8 cellular contexts compared by ENCODE assay signal in the genomic region with DNA sequence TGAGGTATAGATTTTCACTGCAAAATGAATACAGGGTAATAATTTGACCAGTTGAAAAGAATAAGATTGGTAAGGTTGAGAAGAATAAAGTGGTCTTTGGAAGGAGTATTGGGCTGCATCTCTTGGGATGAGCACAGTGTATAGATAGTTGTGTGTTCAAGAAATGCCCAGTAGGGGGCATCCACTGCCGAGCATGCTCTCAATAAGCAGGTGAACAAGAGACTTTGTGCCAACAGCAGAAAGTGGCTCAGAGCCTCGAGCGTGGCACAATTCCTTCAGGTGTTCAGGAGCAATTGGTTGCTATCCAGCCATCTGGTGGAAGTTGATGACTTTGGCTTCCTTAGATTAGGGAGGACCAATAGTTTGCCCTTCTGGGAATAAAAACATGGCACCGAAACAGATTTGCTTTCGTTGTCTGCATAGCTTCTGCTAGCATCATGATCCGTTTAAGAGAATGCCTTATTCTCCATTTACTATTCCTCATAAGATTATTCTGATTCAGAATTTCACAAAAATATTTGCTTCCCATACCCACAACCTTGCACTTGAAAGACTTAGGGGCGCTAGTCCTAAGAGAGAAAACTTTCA.
A peak's percentile ranks its signal among the peaks of the same experiment; 100 is the strongest.
DNase-seq lines count a peak whose midpoint lies in the region; ATAC-seq, FAIRE-seq and TF ChIP-seq lines count a peak whose summit lies in the region.

No MANE protein-coding gene starts in this region.

- no peak overlapping the region for H3K27ac Mint-ChIP-seq in central memory CD8-positive, alpha-beta T cell (ENCODE audit: low read depth)
- H3K27ac Mint-ChIP-seq in osteocyte (ENCODE audit: unreplicated experiment): no peak overlapping the region

- no peak overlapping the region for H3K4me3 Mint-ChIP-seq in central memory CD8-positive, alpha-beta T cell
- no peak overlapping the region for H3K4me3 Mint-ChIP-seq in osteocyte (ENCODE audit: unreplicated experiment)

- H3K36me3 Mint-ChIP-seq in central memory CD8-positive, alpha-beta T cell (ENCODE audit: insufficient read depth): no peaks in the 10 kb centered on the region
- H3K36me3 Mint-ChIP-seq in osteocyte (ENCODE audit: unreplicated experiment): no peaks in the 10 kb centered on the region

- peaks cover 11% of the 10 kb centered on the region for H3K27me3 Mint-ChIP-seq in central memory CD8-positive, alpha-beta T cell
- no peaks in the 10 kb centered on the region for H3K27me3 Mint-ChIP-seq in osteocyte (ENCODE audit: unreplicated experiment)

- DNase-seq in COR-L47 (lab: John Stamatoyannopoulos, UW) (peak; percentile 50), GM18507 (ENCODE audit: extremely low spot score, insufficient read length, low read depth) (no peak), NCI-H1105 (lab: John Stamatoyannopoulos, UW) (peak; percentile 1), osteocyte (ENCODE audit: extremely low spot score, unreplicated experiment) (no peak), NCI-H446 treated with DMSO at 0.1 percent for 48 hours (lab: John Stamatoyannopoulos, UW) (no peak), AG20443 (ENCODE audit: low spot score) (no peak)
- DNase-seq in central memory CD8-positive, alpha-beta T cell (ENCODE audit: low spot score in 2 of 2): no peak

- H3K4me1 Mint-ChIP-seq in central memory CD8-positive, alpha-beta T cell: no peaks in the 10 kb centered on the region
- peaks cover 4% of the 10 kb centered on the region for H3K4me1 Mint-ChIP-seq in osteocyte (ENCODE audit: unreplicated experiment)

- peak; percentile 93 for ATAC-seq in HG02798 (IDR thresholded peaks at IDR 0.05; ENCODE audit: poor library complexity, unreplicated experiment)
- ATAC-seq in central memory CD8-positive, alpha-beta T cell (replicated peaks; ENCODE audit: extremely low read depth, poor library complexity, severe bottlenecking): peak; percentile 37

- no peaks in the 10 kb centered on the region for H3K9me3 Mint-ChIP-seq in central memory CD8-positive, alpha-beta T cell
- H3K9me3 Mint-ChIP-seq in osteocyte (ENCODE audit: unreplicated experiment): peaks cover 5% of the 10 kb centered on the region

- TF ChIP-seq CTCF in osteocyte (IDR thresholded peaks at IDR 0.05): peak; percentile 37

- peak; percentile 64 for FAIRE-seq in GM18507 (lab: Jason Lieb, UNC)

Comparison
In these comparisons a context has a peak if more than half of its experiments do, and no peak if none do; other contexts are left out.
1. DNase-seq: peak in COR-L47 (single experiment) and NCI-H1105 (single experiment); none in GM18507 (single experiment), central memory CD8-positive, alpha-beta T cell (0 of 2), osteocyte (single experiment), NCI-H446 treated with DMSO at 0.1 percent for 48 hours (single experiment) and AG20443 (single experiment).